Comparison of ENCODE assay signal across 1 cellular context in the genomic region with DNA sequence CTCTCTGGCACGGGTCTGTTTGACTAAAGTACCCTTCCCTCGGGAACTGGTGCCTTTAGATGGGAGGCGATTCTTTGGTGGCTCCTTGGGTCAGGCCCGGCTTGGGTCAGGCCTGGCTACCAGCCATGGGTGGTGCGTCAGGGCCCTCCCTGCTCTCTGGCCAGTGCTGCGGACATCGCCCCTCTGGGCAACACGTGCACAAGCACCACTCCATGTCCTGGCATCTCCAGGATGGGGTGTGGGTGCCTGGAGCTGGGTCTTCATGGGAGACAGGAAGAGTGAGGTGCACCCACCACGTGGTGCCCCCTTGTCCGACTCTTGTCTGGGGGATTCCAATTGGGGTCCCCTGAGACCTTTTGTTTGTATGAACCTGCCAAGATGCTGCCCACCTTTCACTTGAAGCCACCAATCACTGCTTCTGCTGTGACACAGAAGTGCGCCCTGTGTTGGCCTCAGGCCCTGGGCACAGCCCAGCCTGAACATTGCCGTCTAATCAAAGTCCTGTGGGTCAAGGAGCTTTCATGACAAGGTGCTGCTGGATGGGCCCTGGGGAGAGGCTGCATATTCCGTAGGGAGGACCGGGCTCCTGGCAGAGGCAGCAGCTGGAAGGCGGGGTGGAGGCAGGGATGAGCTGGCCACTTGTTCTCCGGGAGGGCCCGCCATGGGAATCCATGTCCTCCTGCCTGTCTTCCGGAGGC.
TF ChIP-seq lines count a peak whose summit lies in the region.

No MANE protein-coding gene starts in this region.

TF ChIP-seq in H1, 55 proteins besides CTCF, POLR2A, EP300 and RAD21:
- TF ChIP-seq SUZ12 (IDR thresholded peaks at IDR 0.05; ENCODE audit: low read length) = no peak
- no peak for TF ChIP-seq NRF1 (IDR thresholded peaks at IDR 0.05; ENCODE audit: low read depth, low read length)
- no peak for TF ChIP-seq TAF1 (IDR thresholded peaks at IDR 0.05; ENCODE audit: low read depth, low read length)
- TF ChIP-seq EGR1 (IDR thresholded peaks at IDR 0.05; ENCODE audit: borderline replicate concordance, low read depth, low read length) = no peak
- TF ChIP-seq CHD1 (IDR thresholded peaks at IDR 0.05; ENCODE audit: low read depth, low read length) = no peak
- no peak for TF ChIP-seq TAF7 (optimal IDR thresholded peaks at IDR 0.05; ENCODE audit: borderline replicate concordance, low read depth, low read length)
- no peak for TF ChIP-seq ASH2L (IDR thresholded peaks at IDR 0.05; ENCODE audit: low read length)
- TF ChIP-seq RNF2 (IDR thresholded peaks at IDR 0.05; ENCODE audit: borderline replicate concordance, low read depth, low read length, missing control alignments, poor library complexity, severe bottlenecking) = no peak
- no peak for TF ChIP-seq SP4 (IDR thresholded peaks at IDR 0.05; ENCODE audit: low read length)
- TF ChIP-seq BRCA1 (IDR thresholded peaks at IDR 0.05; ENCODE audit: low read depth, low read length) = no peak
- TF ChIP-seq CBX8 (IDR thresholded peaks at IDR 0.05; ENCODE audit: borderline replicate concordance, low read depth, low read length) = no peak
- no peak for TF ChIP-seq SP2 (IDR thresholded peaks at IDR 0.05; ENCODE audit: low read length)
- TF ChIP-seq MAX (IDR thresholded peaks at IDR 0.05) = no peak
- TF ChIP-seq NANOG (IDR thresholded peaks at IDR 0.05; ENCODE audit: insufficient read depth, low read depth, low read length, poor library complexity, severe bottlenecking) = no peak
